Comparison of ENCODE assay signal across 13 cellular contexts in genomic region chr16:52469775-52470174, GRCh38.
A peak's percentile ranks its signal among the peaks of the same experiment; 100 is the strongest.
DNase-seq lines count a peak whose midpoint lies in the region; TF ChIP-seq lines count a peak whose summit lies in the region.
"Had no signal": no experiment of that assay in that cellular context is flagged by ENCODE, and none has a peak within 500 bp of the region (broad histone marks: within the 10 kb centered on the region; RNA-seq: fewer than 3 reads in every experiment).

No MANE protein-coding gene starts in this region.

- no peak overlapping the region for H3K27ac ChIP-seq in smooth muscle cell (ENCODE audit: low read depth)
- H3K27ac ChIP-seq: brain microvascular endothelial cell had no signal

- H3K4me1 ChIP-seq in smooth muscle cell (ENCODE audit: low read depth) = peaks cover 4% of the 10 kb centered on the region

- no peaks in the 10 kb centered on the region for H3K79me2 ChIP-seq in smooth muscle cell (ENCODE audit: low read depth)

- no peaks in the 10 kb centered on the region for H3K36me3 ChIP-seq in smooth muscle cell (ENCODE audit: low read depth)
- H3K36me3 ChIP-seq: brain microvascular endothelial cell had no signal

- DNase-seq in NCI-H2196 (lab: John Stamatoyannopoulos, UW; ENCODE audit: unreplicated experiment) = peak; percentile 3
- no peak for DNase-seq in NCI-H2196 treated with DMSO at 0.1 percent for 48 hours (lab: John Stamatoyannopoulos, UW; ENCODE audit: unreplicated experiment)
- DNase-seq in NCI-H748 (lab: John Stamatoyannopoulos, UW; ENCODE audit: unreplicated experiment) = peak; percentile 60
- DNase-seq in fibroblast of pulmonary artery (ENCODE audit: low read depth) = peak; percentile 5
- no peak for DNase-seq in smooth muscle cell (lab: John Stamatoyannopoulos, UW; ENCODE audit: unreplicated experiment)
- DNase-seq in GM19240 (ENCODE audit: insufficient read length, low spot score) = no peak
- no peak for DNase-seq in KG1 (lab: John Stamatoyannopoulos, UW)
- DNase-seq in activated T-cell treated with anti-CD3 and anti-CD28 coated beads for 4 hours = no peak
- DNase-seq: activated CD8-positive, alpha-beta memory T cell treated with anti-CD3 and anti-CD28 coated beads for 24 hours; activated gamma-delta T cell treated with Interleukin-2 at 50 U/mL for 16 hours; brain microvascular endothelial cell; effector CD8-positive, alpha-beta T cell; NCI-H1048 had no signal

- H3K4me3 ChIP-seq in fibroblast of pulmonary artery (replicated peaks; ENCODE audit: low read depth, low read length) (no peak overlapping the region), smooth muscle cell (no peak overlapping the region)

- no peak for TF ChIP-seq CTCF in fibroblast of pulmonary artery (IDR thresholded peaks at IDR 0.05; ENCODE audit: low read length, missing control alignments)
- no peak for TF ChIP-seq CTCF in smooth muscle cell (IDR thresholded peaks at IDR 0.05; ENCODE audit: borderline replicate concordance, insufficient read depth, poor library complexity, severe bottlenecking)

- no peak overlapping the region for H3K9ac ChIP-seq in smooth muscle cell (ENCODE audit: low read depth)

- no peaks in the 10 kb centered on the region for H3K9me3 ChIP-seq in smooth muscle cell (replicated peaks; ENCODE audit: low read depth)

- no peaks in the 10 kb centered on the region for H3K27me3 ChIP-seq in smooth muscle cell (ENCODE audit: low read depth)
- H3K27me3 ChIP-seq: brain microvascular endothelial cell had no signal

- WGBS in smooth muscle cell (ENCODE audit: low lambda C conversion rate) = 18% methylated on average over 3 of the region's 3 CpGs

- no peaks in the 10 kb centered on the region for H3F3A ChIP-seq in smooth muscle cell (ENCODE audit: low read depth)

- no peak overlapping the region for H2AFZ ChIP-seq in smooth muscle cell (ENCODE audit: low read depth)

- H4K20me1 ChIP-seq in smooth muscle cell (ENCODE audit: low read depth) = no peaks in the 10 kb centered on the region

- peak overlapping the region; percentile 15 for H3K4me2 ChIP-seq in smooth muscle cell

Comparison
In these comparisons a context has a peak if more than half of its experiments do, and no peak if none do; other contexts are left out.
1. DNase-seq: peak in NCI-H2196 (single experiment), NCI-H748 (single experiment) and fibroblast of pulmonary artery (single experiment); none in NCI-H2196 treated with DMSO at 0.1 percent for 48 hours (single experiment), smooth muscle cell (single experiment), GM19240 (single experiment), KG1 (single experiment) and activated T-cell treated with anti-CD3 and anti-CD28 coated beads for 4 hours (single experiment).